Comparison of ENCODE assay signal across 12 cellular contexts in the genomic region with DNA sequence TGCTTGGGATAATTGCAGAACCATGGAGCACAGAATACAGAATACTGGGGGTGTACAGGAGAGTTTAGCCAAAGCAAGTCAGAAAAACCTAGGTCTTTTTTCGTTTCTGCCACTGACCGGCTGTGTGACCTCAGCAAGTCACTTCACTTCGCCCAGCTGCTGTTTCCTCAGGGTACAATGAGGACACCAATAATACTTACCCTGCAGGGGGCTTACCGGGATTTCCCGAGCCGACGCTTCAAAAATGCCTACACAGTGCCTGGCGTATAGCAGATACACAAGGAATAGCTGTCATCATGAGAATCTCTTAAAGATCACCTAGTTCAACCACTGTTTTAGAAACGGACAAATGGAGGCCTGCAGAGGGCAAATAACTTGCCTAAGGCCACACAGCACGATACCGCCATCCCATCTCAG. TPM values are rescaled to one million over a fixed set of nuclear protein-coding genes. Genes with fewer than 3 reads are reported as not detected.
DNase-seq lines count a peak whose midpoint lies in the region; ATAC-seq and TF ChIP-seq lines count a peak whose summit lies in the region.
"Had no signal": no experiment of that assay in that cellular context is flagged by ENCODE, and none has a peak within 500 bp of the region (broad histone marks: within the 10 kb centered on the region; RNA-seq: fewer than 3 reads in every experiment).

No MANE protein-coding gene starts in this region.

- TF ChIP-seq CTCF in A673 (conservative IDR thresholded peaks at IDR 0.05; ENCODE audit: low read depth, low read length) (no peak), fibroblast of mammary gland (conservative IDR thresholded peaks at IDR 0.05; ENCODE audit: control insufficient read depth, insufficient read depth, low read depth, low read length) (no peak), GM10266 (IDR thresholded peaks at IDR 0.05; ENCODE audit: control insufficient read depth, insufficient read depth, low read depth, missing control alignments) (no peak)

- H3K27me3 Mint-ChIP-seq in naive thymus-derived CD8-positive, alpha-beta T cell = peaks cover 37 to 58% (median 45%) of the 10 kb centered on the region in 5 donors

- H3K4me3 Mint-ChIP-seq in naive thymus-derived CD8-positive, alpha-beta T cell = peak overlapping the region in 7 of 10 donors; percentile 32 to 64 (median 54)

- no peaks in the 10 kb centered on the region for H3K36me3 Mint-ChIP-seq in naive thymus-derived CD8-positive, alpha-beta T cell

- H3K4me3 ChIP-seq in A673 (ENCODE audit: low read depth, low read length, poor library complexity, severe bottlenecking) (peak overlapping the region; percentile 51), fibroblast of mammary gland (ENCODE audit: control insufficient read depth, low read depth, low read length) (peak overlapping the region; percentile 38)

- H3K27ac Mint-ChIP-seq in naive thymus-derived CD8-positive, alpha-beta T cell = no peak overlapping the region

- H3K9me3 ChIP-seq in A673 (ENCODE audit: low read depth, low read length, poor library complexity, severe bottlenecking) = no peaks in the 10 kb centered on the region
- H3K9me3 ChIP-seq: neutrophil had no signal

- no peaks in the 10 kb centered on the region for H3K9me3 Mint-ChIP-seq in naive thymus-derived CD8-positive, alpha-beta T cell

- POLR2A ChIA-PET in A673 (lab: Charles Lee; ENCODE audit: low non-redundant PET) = no interaction called here
- POLR2A ChIA-PET in naive thymus-derived CD8-positive, alpha-beta T cell (lab: Charles Lee) = interaction anchor here (0.5 kb wide), 1 partner anchor 21 kb away, joined by 7 read pairs; no protein-coding TSS in a partner anchor

- H3K27me3 ChIP-seq in A673 (replicated peaks; ENCODE audit: insufficient read depth, low read depth, low read length, poor library complexity) = no peaks in the 10 kb centered on the region

- no peak for ATAC-seq in naive thymus-derived CD8-positive, alpha-beta T cell
- ATAC-seq in GM18519 (IDR thresholded peaks at IDR 0.05; ENCODE audit: low FRiP score, unreplicated experiment) = no peak
- ATAC-seq: PC-3 had no signal

- H3K36me3 ChIP-seq in A673 (ENCODE audit: insufficient read depth, low read length, poor library complexity, severe bottlenecking) = no peaks in the 10 kb centered on the region
- H3K36me3 ChIP-seq: neutrophil had no signal

- intact Hi-C loops in A673 (cut with micrococcal nuclease; ENCODE audit: unreplicated experiment) = loop anchor here (2.0 kb wide), 1 partner anchor 40 kb away; the partner anchor contains the start of gene PARD6B

- H3K27ac ChIP-seq in A673 (ENCODE audit: low read depth, low read length, poor library complexity, severe bottlenecking) = peak overlapping the region; percentile 82
- H3K27ac ChIP-seq: neutrophil had no signal

- peaks cover 10 to 20% (median 13%) of the 10 kb centered on the region in 4 donors for H3K4me1 Mint-ChIP-seq in naive thymus-derived CD8-positive, alpha-beta T cell

- BruUV-seq in A673 (replicated peaks; lab: Mats Ljungman, UMichigan) = TSS peak; percentile 44

- H3K4me1 ChIP-seq in A673 (ENCODE audit: insufficient read depth, low read length, poor library complexity, severe bottlenecking) = peaks cover 40% of the 10 kb centered on the region

- DNase-seq in A673 (ENCODE audit: low spot score) (peak; percentile 65), NCI-H69 (lab: John Stamatoyannopoulos, UW) (peak; percentile 41), fibroblast of mammary gland (ENCODE audit: low read depth) (no peak), GM10266 (ENCODE audit: extremely low spot score) (no peak)
- no peak for DNase-seq in naive thymus-derived CD8-positive, alpha-beta T cell
- no peak for DNase-seq in stimulated activated CD4-positive, alpha-beta T cell treated with anti-CD3 and anti-CD28 coated beads, Interleukin-15, amount 100 ng/mL, for 24 hours
- no peak for DNase-seq in activated CD4-positive, alpha-beta T cell treated with anti-CD3 and anti-CD28 coated beads, Interleukin-2, amount 50 U/mL, for 4 hours
- DNase-seq: COR-L47, Kasumi-1, PC-3 had no signal

- CTCF ChIA-PET in A673 (lab: Charles Lee) = interaction anchor here (0.8 kb wide), 1 partner anchor 102 kb away, joined by 9 read pairs; no protein-coding TSS in a partner anchor

RNA-seq across cellular contexts. Expression of gene RIPOR3, which starts 0.8 kb away (rescaled TPM):
- total RNA-seq in A673 (2021) = 19.1 and 21.6 TPM in 2 replicates
- total RNA-seq in naive thymus-derived CD8-positive, alpha-beta T cell = not detected
- polyA plus RNA-seq in naive thymus-derived CD8-positive, alpha-beta T cell = 1 to 10 TPM in 1 of 3 donors, under 1 TPM in 2; 0.53 to 2.4 (median 0.98) TPM

RNA-seq across cellular contexts. Expression of gene PARD6B, which starts 40.8 kb away (rescaled TPM):
- total RNA-seq in A673 (2021) = 24.7 and 28.1 TPM in 2 replicates
- total RNA-seq in naive thymus-derived CD8-positive, alpha-beta T cell = 10 to 100 TPM in 1 of 2 experiments, 1 to 10 TPM in 1; 9.4 to 12.0 TPM
- 1 to 10 TPM in 2 of 3 donors, under 1 TPM in 1; 0.49 to 2.0 (median 1.4) TPM for polyA plus RNA-seq in naive thymus-derived CD8-positive, alpha-beta T cell

Comparison
In these comparisons a context has a peak if more than half of its experiments do, and no peak if none do; other contexts are left out.
1. DNase-seq: peak in A673 (single experiment) and NCI-H69 (single experiment); none in fibroblast of mammary gland (single experiment), naive thymus-derived CD8-positive, alpha-beta T cell (0 of 10), stimulated activated CD4-positive, alpha-beta T cell treated with anti-CD3 and anti-CD28 coated beads, Interleukin-15, amount 100 ng/mL, for 24 hours (single experiment), GM10266 (single experiment) and activated CD4-positive, alpha-beta T cell treated with anti-CD3 and anti-CD28 coated beads, Interleukin-2, amount 50 U/mL, for 4 hours (0 of 2).
2. RNA of gene RIPOR3, which starts 0.8 kb away (total RNA-seq): 19.1 to 21.6 TPM in A673; not detected in naive thymus-derived CD8-positive, alpha-beta T cell; every median in the first group is over 10 times any median in the second.